In the genomic region with DNA sequence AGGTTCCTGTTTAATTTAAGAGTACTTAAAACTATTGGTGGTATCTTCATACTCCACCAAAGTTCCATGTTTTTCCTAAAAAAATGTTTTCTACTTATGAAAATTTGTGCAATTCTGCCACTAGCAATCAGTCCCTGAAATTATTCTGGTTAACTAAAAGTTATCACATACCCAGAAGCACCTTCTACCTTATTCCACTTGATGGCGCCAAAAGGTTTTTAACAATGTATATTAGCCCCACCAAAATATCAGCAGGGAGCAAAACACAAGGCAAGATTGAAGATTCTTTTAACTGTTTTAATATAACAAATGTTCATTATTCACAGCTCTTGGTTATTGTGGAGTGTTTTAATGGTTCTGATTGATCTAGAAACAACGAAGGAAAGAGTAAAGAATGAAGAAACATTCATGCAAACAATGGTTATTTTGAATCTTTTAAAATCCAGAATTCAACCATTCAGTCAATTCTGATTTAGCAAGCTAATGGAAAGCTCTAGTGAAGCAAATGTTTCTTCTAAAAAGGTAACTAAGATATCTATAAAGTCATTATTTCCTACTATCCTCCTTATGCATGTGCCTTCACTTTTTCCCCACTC, we compare ENCODE assay signal across 7 cellular contexts.
DNase-seq lines count a peak whose midpoint lies in the region; ATAC-seq, FAIRE-seq and TF ChIP-seq lines count a peak whose summit lies in the region.

No MANE protein-coding gene starts in this region.

- no peak overlapping the region for H3K27ac ChIP-seq in Panc1 (ENCODE audit: low read length)
- peak overlapping the region; percentile 50 for H3K27ac ChIP-seq in cingulate gyrus (ENCODE audit: low read depth, low read length)
- H3K27ac ChIP-seq in HepG2 (ENCODE audit: extremely low read length, insufficient read depth, low read length): no peak overlapping the region

- in situ Hi-C loops in Panc1 (cut with HindIII; ENCODE audit: low pct_unique_long_range_greater_than_20kb, low sequenced_read_pairs): no loop called here
- in situ Hi-C loops in HepG2 (cut with HindIII; ENCODE audit: extremely low pct_ligation_motif_present, low pct_unique_long_range_greater_than_20kb): loop anchor here (10.0 to 25.0 kb wide), 2 partner anchors 493 to 681 kb away; no protein-coding TSS in a partner anchor

- no peak overlapping the region for H3K9ac ChIP-seq in HepG2 (ENCODE audit: insufficient read depth, low read depth, low read length)

- H3K36me3 ChIP-seq in Panc1 (ENCODE audit: control insufficient read depth, insufficient read depth, low read length): no peaks in the 10 kb centered on the region
- H3K36me3 ChIP-seq in HepG2 (replicated peaks in 1 of 2; ENCODE audit: control insufficient read depth in 1 of 2, insufficient read depth in 2 of 2, low read length in 2 of 2): no peaks in the 10 kb centered on the region

- BruUV-seq in Panc1 (replicated peaks; lab: Mats Ljungman, UMichigan) (no TSS peak), HepG2 (replicated peaks; lab: Mats Ljungman, UMichigan) (no TSS peak)

- DNase-seq in EH (ENCODE audit: low read depth) (peak; percentile 63), GM19239 (ENCODE audit: insufficient read length, low spot score) (peak; percentile 16), HT-29 (ENCODE audit: low spot score) (peak; percentile 69), Panc1 (ENCODE audit: low read depth, low spot score) (peak; percentile 56), HepG2 (ENCODE audit: low spot score) (peak; percentile 35), urothelium cell line (ENCODE audit: low spot score) (peak; percentile 41)

- TF ChIP-seq CTCF in Panc1 (IDR thresholded peaks at IDR 0.05) (peak; percentile 88; the same call in 1 of the 2 replicates), HepG2 (CRISPR knock-in tag; IDR thresholded peaks at IDR 0.05) (peak; percentile 69)

- 3% methylated on average over 2 of the region's 2 CpGs for WGBS in HepG2 (ENCODE audit: low lambda C conversion rate)

- ATAC-seq in Panc1: peak; percentile 93
- peak; percentile 77 for ATAC-seq in HepG2

- H4K20me1 ChIP-seq in HepG2 (ENCODE audit: insufficient read depth, low read length): no peaks in the 10 kb centered on the region

- FAIRE-seq in GM19239 (lab: Jason Lieb, UNC): peak; percentile 56
- peak; percentile 18 for FAIRE-seq in HepG2 (lab: Jason Lieb, UNC)
- FAIRE-seq in urothelium cell line (lab: Jason Lieb, UNC): no peak

- no peak overlapping the region for H2AFZ ChIP-seq in HepG2 (ENCODE audit: low read length)

- H3K4me3 ChIP-seq in Panc1 (ENCODE audit: low read depth in 2 of 2, low read length in 2 of 2): no peak overlapping the region
- no peak overlapping the region for H3K4me3 ChIP-seq in HepG2 (replicated peaks in 1 of 3; ENCODE audit: insufficient read depth in 1 of 3, low read depth in 2 of 3, low read length in 3 of 3)

- no peak overlapping the region for H3K4me2 ChIP-seq in HepG2 (ENCODE audit: low read depth, low read length)

- H3K79me2 ChIP-seq in HepG2 (ENCODE audit: insufficient read depth, low read length): no peaks in the 10 kb centered on the region

- H3K4me1 ChIP-seq in Panc1 (ENCODE audit: control insufficient read depth, insufficient read depth, low read length): no peaks in the 10 kb centered on the region
- H3K4me1 ChIP-seq in HepG2 (ENCODE audit: insufficient read depth, low read length): no peaks in the 10 kb centered on the region

- H3K27me3 ChIP-seq in Panc1 (ENCODE audit: control insufficient read depth, insufficient read depth, low read length): no peaks in the 10 kb centered on the region
- no peaks in the 10 kb centered on the region for H3K27me3 ChIP-seq in HepG2 (ENCODE audit: control insufficient read depth in 1 of 2, insufficient read depth in 2 of 2, low read length in 2 of 2)

- POLR2A ChIA-PET in Panc1 (lab: Charles Lee) (no interaction called here), HepG2 (lab: Yijun Ruan, JAX) (no interaction called here)

- no peaks in the 10 kb centered on the region for H3K9me3 ChIP-seq in Panc1 (ENCODE audit: control insufficient read depth, insufficient read depth, low read depth, low read length)
- no peaks in the 10 kb centered on the region for H3K9me3 ChIP-seq in HepG2 (ENCODE audit: low read length)

- peak; percentile 55 for TF ChIP-seq RAD21 in HepG2 (CRISPR knock-in tag; IDR thresholded peaks at IDR 0.05)

- intact Hi-C loops in Panc1 (cut with micrococcal nuclease; ENCODE audit: unreplicated experiment): loop anchor here (1.0 to 10.0 kb wide), 4 partner anchors 191 to 843 kb away; no protein-coding TSS in a partner anchor
- intact Hi-C loops in HepG2 (cut with micrococcal nuclease; ENCODE audit: unreplicated experiment): loop anchor here (1.0 to 10.0 kb wide), 6 partner anchors 192 to 841 kb away; no protein-coding TSS in a partner anchor

- no peak for TF ChIP-seq POLR2A in HepG2 (IDR thresholded peaks at IDR 0.05; ENCODE audit: insufficient read depth in 1 of 2, low read depth in 2 of 2, low read length in 2 of 2)

- CTCF ChIA-PET in Panc1 (lab: Charles Lee): interaction anchor here (0.6 to 2.0 kb wide), 2 partner anchors 191 to 661 kb away, joined by 3 to 5 read pairs; no protein-coding TSS in a partner anchor
- CTCF ChIA-PET in HepG2 (lab: Yijun Ruan, JAX; ENCODE audit: low intra/inter-chr PET ratio, low total read pairs): interaction anchor here (1.1 to 2.4 kb wide), 5 partner anchors 191 to 1004 kb away, joined by 3 to 23 read pairs (median 11); no protein-coding TSS in a partner anchor

- no peak for TF ChIP-seq EP300 in HepG2 (IDR thresholded peaks at IDR 0.05; ENCODE audit: low read depth in 2 of 2, low read length in 2 of 2)
- TF ChIP-seq EP300 in HepG2 (CRISPR knock-in tag; IDR thresholded peaks at IDR 0.05; ENCODE audit: borderline replicate concordance): no peak

TF ChIP-seq in HepG2, 621 proteins besides CTCF, POLR2A, EP300 and RAD21:
- TF ChIP-seq ZNF672 (CRISPR knock-in tag; IDR thresholded peaks at IDR 0.05) (no peak), STAG1 (CRISPR knock-in tag; IDR thresholded peaks at IDR 0.05) (peak; percentile 82), SMC3 (IDR thresholded peaks at IDR 0.05; ENCODE audit: low read length) (peak; percentile 79; the same call in 1 of the 2 replicates)

Comparison
In these comparisons a context has a peak if more than half of its experiments do, and no peak if none do; other contexts are left out.
1. DNase-seq: peak in every context shown above with its lines; median percentile 69 in HT-29; 63 in EH; 56 in Panc1; 41 in urothelium cell line; 35 in HepG2; 16 in GM19239.